7 cellular contexts compared by ENCODE assay signal in genomic region chr19:16178866-16179265, GRCh38. TPM values are rescaled to one million over a fixed set of nuclear protein-coding genes. Genes with fewer than 3 reads are reported as not detected.
"Had no signal": no experiment of that assay in that cellular context is flagged by ENCODE, and none has a peak within 500 bp of the region (broad histone marks: within the 10 kb centered on the region; RNA-seq: fewer than 3 reads in every experiment).

No MANE protein-coding gene starts in this region.

RNA-seq across cellular contexts. Expression of gene CIB3, which starts 5.5 kb away (rescaled TPM):
- total RNA-seq: M059J, NCI-H460, PC-9, Peyer's patch, Right ventricle myocardium inferior, RPMI7951, SJCRH30 had no signal

RNA-seq across cellular contexts. Expression of gene HSH2D, which starts 35.4 kb away (rescaled TPM):
- total RNA-seq: NCI-H460, RPMI7951 had no signal
